In the genomic region with DNA sequence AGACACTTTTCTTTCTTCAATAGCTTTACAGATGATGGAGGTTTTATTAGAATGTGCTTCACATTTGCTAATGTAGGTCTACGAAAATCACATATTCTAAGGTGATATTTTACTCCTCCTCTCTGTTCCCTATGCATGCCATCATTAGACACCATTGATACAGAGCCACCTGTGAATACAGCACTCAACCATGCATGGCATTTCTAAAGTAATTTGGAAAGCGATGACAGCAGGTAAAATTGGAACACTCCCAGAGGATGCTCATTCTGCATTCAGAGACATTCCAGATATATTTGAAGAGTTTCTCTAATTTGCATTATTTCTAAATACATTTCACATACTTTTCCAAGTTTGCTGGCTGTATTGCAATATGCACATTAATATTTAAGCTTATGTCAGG, we compare ENCODE assay signal across 19 cellular contexts.
"Had no signal": no experiment of that assay in that cellular context is flagged by ENCODE, and none has a peak within 500 bp of the region (broad histone marks: within the 10 kb centered on the region; RNA-seq: fewer than 3 reads in every experiment).

No MANE protein-coding gene starts in this region.

- H3K36me3 ChIP-seq: esophagus muscularis mucosa, gastroesophageal sphincter, heart right ventricle, left lung, lower lobe of right lung had no signal

- H3K27ac ChIP-seq: coronary artery, dorsolateral prefrontal cortex, esophagus muscularis mucosa, foreskin keratinocyte, gastroesophageal sphincter, heart right ventricle, left lung, lower lobe of right lung had no signal

- DNase-seq: dermis blood vessel endothelial cell; dorsolateral prefrontal cortex; effector CD4-positive, alpha-beta T cell; effector memory CD4-positive, alpha-beta T cell; foreskin keratinocyte; head of caudate nucleus; heart right ventricle; hippocampal formation; left cardiac atrium; left lung; left ventricle myocardium superior; lower lobe of right lung; mesenchymal stem cell; mucosa of descending colon; naive B cell; naive thymus-derived CD8-positive, alpha-beta T cell had no signal

- H3K9me3 ChIP-seq: esophagus muscularis mucosa, gastroesophageal sphincter, heart right ventricle, left lung, lower lobe of right lung, mucosa of descending colon had no signal

- H3K27me3 ChIP-seq: dorsolateral prefrontal cortex, esophagus muscularis mucosa, foreskin keratinocyte, gastroesophageal sphincter, heart right ventricle, left lung had no signal

- H3K4me3 ChIP-seq: coronary artery, dorsolateral prefrontal cortex, esophagus muscularis mucosa, gastroesophageal sphincter, heart right ventricle, left lung, lower lobe of right lung, mucosa of descending colon had no signal
